Comparison of ENCODE assay signal across 1 cellular context in the genomic region with DNA sequence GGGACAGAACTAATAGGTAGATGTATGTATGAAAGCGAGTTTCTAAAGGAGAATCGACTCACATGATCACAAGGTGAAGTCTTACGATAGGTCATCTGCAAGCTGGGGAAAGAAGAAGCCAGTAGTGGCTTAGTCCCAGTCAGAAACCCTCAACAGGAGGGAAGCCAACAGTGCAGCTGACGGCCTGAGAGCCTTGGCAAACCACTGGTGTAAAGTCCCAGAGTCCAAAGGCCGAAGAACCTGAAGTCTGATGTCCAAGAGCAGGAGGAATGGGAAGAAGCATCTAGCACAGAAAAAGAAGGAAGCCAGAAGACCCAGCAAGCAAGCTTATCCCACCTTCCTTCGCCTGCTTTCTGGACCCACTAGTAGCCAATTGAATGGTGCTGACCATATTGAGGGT.
TF ChIP-seq lines count a peak whose summit lies in the region.

No MANE protein-coding gene starts in this region.

TF ChIP-seq in HepG2, 621 proteins besides CTCF, POLR2A, EP300 and RAD21:
- TF ChIP-seq, protein P1, sequence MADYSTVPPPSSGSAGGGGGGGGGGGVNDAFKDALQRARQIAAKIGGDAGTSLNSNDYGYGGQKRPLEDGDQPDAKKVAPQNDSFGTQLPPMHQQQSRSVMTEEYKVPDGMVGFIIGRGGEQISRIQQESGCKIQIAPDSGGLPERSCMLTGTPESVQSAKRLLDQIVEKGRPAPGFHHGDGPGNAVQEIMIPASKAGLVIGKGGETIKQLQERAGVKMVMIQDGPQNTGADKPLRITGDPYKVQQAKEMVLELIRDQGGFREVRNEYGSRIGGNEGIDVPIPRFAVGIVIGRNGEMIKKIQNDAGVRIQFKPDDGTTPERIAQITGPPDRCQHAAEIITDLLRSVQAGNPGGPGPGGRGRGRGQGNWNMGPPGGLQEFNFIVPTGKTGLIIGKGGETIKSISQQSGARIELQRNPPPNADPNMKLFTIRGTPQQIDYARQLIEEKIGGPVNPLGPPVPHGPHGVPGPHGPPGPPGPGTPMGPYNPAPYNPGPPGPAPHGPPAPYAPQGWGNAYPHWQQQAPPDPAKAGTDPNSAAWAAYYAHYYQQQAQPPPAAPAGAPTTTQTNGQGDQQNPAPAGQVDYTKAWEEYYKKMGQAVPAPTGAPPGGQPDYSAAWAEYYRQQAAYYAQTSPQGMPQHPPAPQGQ (CRISPR knock-in tag; IDR thresholded peaks at IDR 0.05; ENCODE audit: borderline replicate concordance): no peak
- TF ChIP-seq, protein P2, sequence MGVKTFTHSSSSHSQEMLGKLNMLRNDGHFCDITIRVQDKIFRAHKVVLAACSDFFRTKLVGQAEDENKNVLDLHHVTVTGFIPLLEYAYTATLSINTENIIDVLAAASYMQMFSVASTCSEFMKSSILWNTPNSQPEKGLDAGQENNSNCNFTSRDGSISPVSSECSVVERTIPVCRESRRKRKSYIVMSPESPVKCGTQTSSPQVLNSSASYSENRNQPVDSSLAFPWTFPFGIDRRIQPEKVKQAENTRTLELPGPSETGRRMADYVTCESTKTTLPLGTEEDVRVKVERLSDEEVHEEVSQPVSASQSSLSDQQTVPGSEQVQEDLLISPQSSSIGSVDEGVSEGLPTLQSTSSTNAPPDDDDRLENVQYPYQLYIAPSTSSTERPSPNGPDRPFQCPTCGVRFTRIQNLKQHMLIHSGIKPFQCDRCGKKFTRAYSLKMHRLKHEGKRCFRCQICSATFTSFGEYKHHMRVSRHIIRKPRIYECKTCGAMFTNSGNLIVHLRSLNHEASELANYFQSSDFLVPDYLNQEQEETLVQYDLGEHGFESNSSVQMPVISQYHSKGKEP (CRISPR knock-in tag; IDR thresholded peaks at IDR 0.05): no peak
- TF ChIP-seq NCOA5 (CRISPR knock-in tag; IDR thresholded peaks at IDR 0.05): no peak
